In the genomic region with DNA sequence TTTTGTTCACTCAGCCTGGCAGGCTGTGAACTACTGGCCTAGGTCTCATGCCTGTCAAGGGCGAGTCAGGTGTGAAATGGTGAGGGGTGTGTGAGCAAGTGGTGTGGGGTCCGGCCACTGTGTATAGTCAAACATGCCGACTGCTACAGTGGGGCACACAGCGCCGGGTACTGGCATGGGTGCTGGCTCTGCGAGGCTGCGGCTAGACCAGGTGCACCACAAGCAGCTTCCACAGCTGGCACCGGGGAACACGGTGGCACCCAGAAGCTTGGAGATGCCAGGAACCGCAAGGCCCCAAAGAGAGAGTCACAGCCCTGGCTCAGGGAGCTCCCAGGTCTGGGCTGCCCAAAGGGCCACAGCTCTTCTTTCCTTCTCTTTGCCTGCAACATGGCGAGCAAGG, we compare ENCODE assay signal across 18 cellular contexts. TPM values are rescaled to one million over a fixed set of nuclear protein-coding genes. Genes with fewer than 3 reads are reported as not detected.
"Had no signal": no experiment of that assay in that cellular context is flagged by ENCODE, and none has a peak within 500 bp of the region (broad histone marks: within the 10 kb centered on the region; RNA-seq: fewer than 3 reads in every experiment).

No MANE protein-coding gene starts in this region.

- H3K27ac ChIP-seq: coronary artery, dorsolateral prefrontal cortex, esophagus muscularis mucosa, foreskin keratinocyte, gastroesophageal sphincter, heart right ventricle, left lung, lower lobe of right lung had no signal

- H3K36me3 ChIP-seq: gastroesophageal sphincter, left lung had no signal

- H3K9me3 ChIP-seq: esophagus muscularis mucosa, gastroesophageal sphincter, heart right ventricle, left lung, lower lobe of right lung had no signal

- DNase-seq: central memory CD4-positive, alpha-beta T cell; dermis blood vessel endothelial cell; dorsolateral prefrontal cortex; effector CD4-positive, alpha-beta T cell; effector memory CD4-positive, alpha-beta T cell; foreskin keratinocyte; heart right ventricle; hippocampal formation; left cardiac atrium; left lung; left ventricle myocardium superior; lower lobe of right lung; mesendoderm; midbrain had no signal

- H3K4me3 ChIP-seq: coronary artery, dorsolateral prefrontal cortex, esophagus muscularis mucosa, gastroesophageal sphincter, heart right ventricle, left lung, lower lobe of right lung had no signal

- H3K27me3 ChIP-seq: esophagus muscularis mucosa, foreskin keratinocyte, gastroesophageal sphincter, heart right ventricle, left lung had no signal

- H3K4me1 ChIP-seq: esophagus muscularis mucosa, foreskin keratinocyte, gastroesophageal sphincter, heart right ventricle, left lung, lower lobe of right lung had no signal

RNA-seq across cellular contexts. Expression of gene CCDC68, which starts 49.7 kb away (rescaled TPM):
- total RNA-seq: mononuclear cell had no signal
